ENCODE assay signal across 9 cellular contexts in the genomic region with DNA sequence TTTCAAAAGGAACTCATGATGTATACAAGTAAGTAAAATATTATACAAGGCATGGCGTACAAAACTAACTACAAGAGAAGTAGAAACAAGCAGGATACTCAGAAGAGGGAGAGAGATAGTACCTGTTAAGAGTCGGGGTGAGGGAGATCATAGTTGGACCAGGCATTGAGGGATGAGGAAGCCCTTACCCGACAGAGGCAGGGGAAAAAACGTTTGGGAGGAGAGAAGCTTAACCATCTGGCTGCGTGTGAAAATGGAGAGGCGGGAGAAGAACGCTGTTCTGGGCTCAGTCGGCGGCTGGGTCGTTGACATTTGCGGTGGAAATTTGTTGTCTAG. TPM values are rescaled to one million over a fixed set of nuclear protein-coding genes. Genes with fewer than 3 reads are reported as not detected.
DNase-seq lines count a peak whose midpoint lies in the region; ATAC-seq and TF ChIP-seq lines count a peak whose summit lies in the region.
"Had no signal": no experiment of that assay in that cellular context is flagged by ENCODE, and none has a peak within 500 bp of the region (broad histone marks: within the 10 kb centered on the region; RNA-seq: fewer than 3 reads in every experiment).

No MANE protein-coding gene starts in this region.

- peaks cover 5% of the 10 kb centered on the region for H3K36me3 Mint-ChIP-seq in T-helper 1 cell treated with Interleukin-12 subunit alpha and Interleukin-12 subunit beta and Interleukin-4 antibody, amounts not matched to agents 30 μg/mL and 1 μg/mL, for 36 hours (ENCODE audit: low read depth)
- peaks cover 16% of the 10 kb centered on the region for H3K36me3 Mint-ChIP-seq in dendritic cell treated with granulocyte-macrophage colony-stimulating factor and Interleukin-4, amounts not matched to agents 40 ng/mL and 50 ng/mL, for 4 days (ENCODE audit: low read depth)
- peaks cover 2% of the 10 kb centered on the region for H3K36me3 Mint-ChIP-seq in progenitor cell of endocrine pancreas (ENCODE audit: insufficient read depth)

- no peaks in the 10 kb centered on the region for H3K9me3 ChIP-seq in OCI-LY7 (ENCODE audit: low read length)
- H3K9me3 ChIP-seq: SJSA1 had no signal

- H3K4me1 ChIP-seq in OCI-LY7 (ENCODE audit: insufficient read depth, low read length, poor library complexity, severe bottlenecking): peaks cover 35% of the 10 kb centered on the region

- intact Hi-C loops in OCI-LY7 (cut with micrococcal nuclease; ENCODE audit: unreplicated experiment): loop anchor here (1.0 to 2.0 kb wide), 3 partner anchors 44 to 71 kb away; no protein-coding TSS in a partner anchor
- intact Hi-C loops in dendritic cell treated with granulocyte-macrophage colony-stimulating factor and Interleukin-4, amounts not matched to agents 40 ng/mL and 50 ng/mL, for 4 days (cut with micrococcal nuclease): loop anchor here (1.0 to 5.0 kb wide), 4 partner anchors 33 to 140 kb away; a partner anchor contains a TSS

- H3K4me3 Mint-ChIP-seq in T-helper 1 cell treated with Interleukin-12 subunit alpha and Interleukin-12 subunit beta and Interleukin-4 antibody, amounts not matched to agents 30 μg/mL and 1 μg/mL, for 36 hours: peak overlapping the region; percentile 76
- peak overlapping the region; percentile 99 for H3K4me3 Mint-ChIP-seq in dendritic cell treated with granulocyte-macrophage colony-stimulating factor and Interleukin-4, amounts not matched to agents 40 ng/mL and 50 ng/mL, for 4 days
- peak overlapping the region; percentile 50 for H3K4me3 Mint-ChIP-seq in progenitor cell of endocrine pancreas (ENCODE audit: low read depth)

- H3K27ac ChIP-seq in OCI-LY7 (ENCODE audit: low read depth, low read length, poor library complexity, severe bottlenecking): no peak overlapping the region

- BruUV-seq in OCI-LY7 (replicated peaks; lab: Mats Ljungman, UMichigan): no TSS peak

- no peak for DNase-seq in T-helper 1 cell
- DNase-seq in OCI-LY7 (ENCODE audit: low spot score): no peak
- DNase-seq in progenitor cell of endocrine pancreas (ENCODE audit: low spot score, unreplicated experiment): no peak
- DNase-seq in HPDE6-E6E7 (ENCODE audit: extremely low spot score): no peak

- H3K27ac Mint-ChIP-seq in T-helper 1 cell treated with Interleukin-12 subunit alpha and Interleukin-12 subunit beta and Interleukin-4 antibody, amounts not matched to agents 30 μg/mL and 1 μg/mL, for 36 hours: peak overlapping the region; percentile 85
- peak overlapping the region; percentile 94 for H3K27ac Mint-ChIP-seq in dendritic cell treated with granulocyte-macrophage colony-stimulating factor and Interleukin-4, amounts not matched to agents 40 ng/mL and 50 ng/mL, for 4 days
- H3K27ac Mint-ChIP-seq in progenitor cell of endocrine pancreas: no peak overlapping the region

- peaks cover 10% of the 10 kb centered on the region; the same call in 1 of the 2 replicates for H4K20me1 ChIP-seq in OCI-LY7 (ENCODE audit: insufficient read depth, low read length)

- CTCF ChIA-PET in OCI-LY7 (lab: Charles Lee; ENCODE audit: unreplicated experiment): interaction anchor here (2.6 kb wide), 1 partner anchor 64 kb away, joined by 14 read pairs; no protein-coding TSS in a partner anchor

- peak overlapping the region; percentile 90 for H3K4me3 ChIP-seq in OCI-LY7 (ENCODE audit: low read depth, low read length, poor library complexity, severe bottlenecking)

- no peak for ATAC-seq in GM21717 (IDR thresholded peaks at IDR 0.05; ENCODE audit: unreplicated experiment)
- no peak for ATAC-seq in HG02588 (IDR thresholded peaks at IDR 0.05; ENCODE audit: unreplicated experiment)

- H2AFZ ChIP-seq in OCI-LY7 (ENCODE audit: low read length): no peak overlapping the region

- no peaks in the 10 kb centered on the region for H3K36me3 ChIP-seq in OCI-LY7 (ENCODE audit: insufficient read depth, low read length)
- H3K36me3 ChIP-seq: SJSA1 had no signal

- peaks cover 34% of the 10 kb centered on the region; the same call in 1 of the 2 replicates for H3K79me2 ChIP-seq in OCI-LY7 (ENCODE audit: insufficient read depth, low read depth, low read length)

- peaks cover 31% of the 10 kb centered on the region for H3K27me3 Mint-ChIP-seq in T-helper 1 cell treated with Interleukin-12 subunit alpha and Interleukin-12 subunit beta and Interleukin-4 antibody, amounts not matched to agents 30 μg/mL and 1 μg/mL, for 36 hours (ENCODE audit: low read depth)
- peaks cover 31% of the 10 kb centered on the region for H3K27me3 Mint-ChIP-seq in dendritic cell treated with granulocyte-macrophage colony-stimulating factor and Interleukin-4, amounts not matched to agents 40 ng/mL and 50 ng/mL, for 4 days
- peaks cover 64% of the 10 kb centered on the region for H3K27me3 Mint-ChIP-seq in progenitor cell of endocrine pancreas

- H3K9me2 ChIP-seq in OCI-LY7 (ENCODE audit: insufficient read depth, low read length): no peaks in the 10 kb centered on the region

- TF ChIP-seq CTCF in OCI-LY7 (conservative IDR thresholded peaks at IDR 0.05; ENCODE audit: low read length) (no peak), progenitor cell of endocrine pancreas (IDR thresholded peaks at IDR 0.05; ENCODE audit: unreplicated experiment) (peak; percentile 19)

- peaks cover 35% of the 10 kb centered on the region for H3K4me1 Mint-ChIP-seq in T-helper 1 cell treated with Interleukin-12 subunit alpha and Interleukin-12 subunit beta and Interleukin-4 antibody, amounts not matched to agents 30 μg/mL and 1 μg/mL, for 36 hours (ENCODE audit: low read depth)
- H3K4me1 Mint-ChIP-seq in dendritic cell treated with granulocyte-macrophage colony-stimulating factor and Interleukin-4, amounts not matched to agents 40 ng/mL and 50 ng/mL, for 4 days (ENCODE audit: low read depth): peaks cover 53% of the 10 kb centered on the region
- peaks cover 4% of the 10 kb centered on the region for H3K4me1 Mint-ChIP-seq in progenitor cell of endocrine pancreas (ENCODE audit: low read depth)

- POLR2A ChIA-PET in OCI-LY7 (lab: Charles Lee): no interaction called here

- no peak overlapping the region for H3K4me2 ChIP-seq in OCI-LY7 (ENCODE audit: low read length)

- no peaks in the 10 kb centered on the region for H3K9me3 Mint-ChIP-seq in T-helper 1 cell treated with Interleukin-12 subunit alpha and Interleukin-12 subunit beta and Interleukin-4 antibody, amounts not matched to agents 30 μg/mL and 1 μg/mL, for 36 hours
- no peaks in the 10 kb centered on the region for H3K9me3 Mint-ChIP-seq in dendritic cell treated with granulocyte-macrophage colony-stimulating factor and Interleukin-4, amounts not matched to agents 40 ng/mL and 50 ng/mL, for 4 days
- H3K9me3 Mint-ChIP-seq in progenitor cell of endocrine pancreas (ENCODE audit: low read depth): peaks cover 3% of the 10 kb centered on the region

RNA-seq across cellular contexts. Expression of a gene that starts 0.6 kb away (rescaled TPM):
- 28.7 and 29.6 TPM in 2 replicates for total RNA-seq in OCI-LY7 (2014; rRNA removed; shearing (Covaris generic))
- 13.8 and 15.6 TPM in 2 replicates for total RNA-seq in OCI-LY7 (2022)
- 10.8 and 11.9 TPM in 2 replicates for total RNA-seq in progenitor cell of endocrine pancreas

RNA-seq across cellular contexts. Expression of a gene that starts 33.6 kb away (rescaled TPM):
- 116 and 120 TPM in 2 replicates for total RNA-seq in OCI-LY7 (2014; rRNA removed; shearing (Covaris generic))
- total RNA-seq in OCI-LY7 (2022) (170 and 172 TPM in 2 replicates), progenitor cell of endocrine pancreas (442 and 449 TPM in 2 replicates)
